ENCODE assay signal across 21 cellular contexts in the genomic region with DNA sequence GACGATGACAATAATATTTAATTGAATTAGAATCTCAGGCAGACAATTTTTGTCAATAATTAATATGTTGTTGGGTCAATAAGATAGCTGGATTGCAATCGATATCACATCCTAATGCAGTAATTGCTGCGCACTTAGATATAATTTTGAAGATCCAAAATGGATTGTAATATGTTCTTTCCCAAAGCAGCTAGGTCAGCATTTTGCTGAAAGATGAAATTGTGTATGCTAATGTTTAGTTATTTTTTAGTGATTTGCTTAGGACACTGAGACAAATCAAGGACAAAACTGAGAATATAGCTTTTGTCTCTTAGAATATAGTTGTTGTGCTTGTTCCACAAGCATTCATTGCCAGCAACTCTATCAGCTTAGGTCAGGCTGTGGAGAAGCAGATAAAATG.
DNase-seq lines count a peak whose midpoint lies in the region; ATAC-seq, FAIRE-seq and TF ChIP-seq lines count a peak whose summit lies in the region.
"Had no signal": no experiment of that assay in that cellular context is flagged by ENCODE, and none has a peak within 500 bp of the region (broad histone marks: within the 10 kb centered on the region; RNA-seq: fewer than 3 reads in every experiment).

No MANE protein-coding gene starts in this region.

- H3K4me2 ChIP-seq in HepG2 (ENCODE audit: low read depth, low read length): no peak overlapping the region
- no peak overlapping the region for H3K4me2 ChIP-seq in IMR-90 (ENCODE audit: low read depth, low read length)
- H3K4me2 ChIP-seq in K562 (ENCODE audit: insufficient read depth, low read length): no peak overlapping the region
- H3K4me2 ChIP-seq: BLaER1 had no signal

- H3K4me1 ChIP-seq in HepG2 (ENCODE audit: insufficient read depth, low read length) (no peaks in the 10 kb centered on the region), right lobe of liver (no peaks in the 10 kb centered on the region), IMR-90 (ENCODE audit: control insufficient read depth, insufficient read depth, low read length) (no peaks in the 10 kb centered on the region), K562 (replicated peaks in 1 of 2; ENCODE audit: control insufficient read depth in 2 of 2, insufficient read depth in 2 of 2, low read length in 2 of 2) (no peaks in the 10 kb centered on the region)
- H3K4me1 ChIP-seq: BE2C, BLaER1, Caco-2 had no signal

- H2BK120ac ChIP-seq in IMR-90 (ENCODE audit: low read depth, low read length): no peak overlapping the region

- H3K4me3 ChIP-seq in HepG2 (replicated peaks in 1 of 3; ENCODE audit: insufficient read depth in 1 of 3, low read depth in 2 of 3, low read length in 3 of 3) (no peak overlapping the region), right lobe of liver (no peak overlapping the region), IMR-90 (ENCODE audit: insufficient read depth, low read depth, low read length) (no peak overlapping the region), K562 (no peak overlapping the region)
- H3K4me3 ChIP-seq: BLaER1 had no signal

- BruUV-seq in HepG2 (replicated peaks; lab: Mats Ljungman, UMichigan) (no TSS peak), IMR-90 (replicated peaks; lab: Mats Ljungman, UMichigan) (no TSS peak), K562 (replicated peaks; lab: Mats Ljungman, UMichigan) (no TSS peak)

- TF ChIP-seq CTCF in HepG2 (CRISPR knock-in tag; IDR thresholded peaks at IDR 0.05) (no peak), right lobe of liver (IDR thresholded peaks at IDR 0.05) (no peak), IMR-90 (conservative IDR thresholded peaks at IDR 0.05; ENCODE audit: low read depth, low read length) (no peak), K562 (IDR thresholded peaks at IDR 0.05 in 2 of 3, conservative IDR thresholded peaks at IDR 0.05 in 1 of 3; ENCODE audit: insufficient read depth in 2 of 3, low read depth in 1 of 3, low read length in 3 of 3) (no peak)

- no peak overlapping the region for H2AK5ac ChIP-seq in IMR-90 (ENCODE audit: low read depth, low read length)

- intact Hi-C loops in HepG2 (cut with micrococcal nuclease; ENCODE audit: unreplicated experiment) (no loop called here), right lobe of liver (cut with DNase I) (no loop called here), IMR-90 (cut with micrococcal nuclease) (no loop called here), K562 (cut with micrococcal nuclease) (no loop called here)

- no peak overlapping the region for H2AK9ac ChIP-seq in IMR-90 (replicated peaks; ENCODE audit: low read depth, low read length, poor library complexity)

- no peak for DNase-seq in HepG2 (ENCODE audit: low spot score)
- DNase-seq in right lobe of liver: no peak
- DNase-seq in IMR-90: no peak
- no peak for DNase-seq in K562 (ENCODE audit: extremely low read depth in 1 of 4, low spot score in 3 of 4)
- no peak for DNase-seq in glomerular visceral epithelial cell (ENCODE audit: extremely low spot score)
- DNase-seq: ACHN; BE2C; C1 segment of cervical spinal cord; Caco-2; Calu3; CD4-positive, alpha-beta memory T cell; CD4-positive, CD25-positive, alpha-beta regulatory T cell; CD8-positive, alpha-beta memory T cell; DMS79 treated with DMSO at 0.1 percent for 48 hours; GF-D8 had no signal

- dilution Hi-C loops in IMR-90 (cut with HindIII; ENCODE audit: low sequenced_read_pairs, unreplicated experiment): no loop called here

- no peaks in the 10 kb centered on the region for H3K27me3 ChIP-seq in HepG2 (ENCODE audit: control insufficient read depth in 1 of 2, insufficient read depth in 2 of 2, low read length in 2 of 2)
- no peaks in the 10 kb centered on the region for H3K27me3 ChIP-seq in right lobe of liver
- no peaks in the 10 kb centered on the region for H3K27me3 ChIP-seq in IMR-90 (ENCODE audit: control insufficient read depth, insufficient read depth, low read length)
- no peaks in the 10 kb centered on the region for H3K27me3 ChIP-seq in K562 (ENCODE audit: control insufficient read depth in 2 of 2, insufficient read depth in 2 of 2, low read length in 2 of 2)
- H3K27me3 ChIP-seq: BE2C, BLaER1 had no signal

- no peak overlapping the region for H4K5ac ChIP-seq in IMR-90 (ENCODE audit: low read depth, low read length)

- H3K79me2 ChIP-seq in HepG2 (ENCODE audit: insufficient read depth, low read length) (no peaks in the 10 kb centered on the region), K562 (ENCODE audit: control insufficient read depth, insufficient read depth, low read length) (no peaks in the 10 kb centered on the region)

- H2BK20ac ChIP-seq in IMR-90 (ENCODE audit: low read depth, low read length): no peak overlapping the region

- in situ Hi-C loops in HepG2 (cut with HindIII; ENCODE audit: extremely low pct_ligation_motif_present, low pct_unique_long_range_greater_than_20kb) (no loop called here), IMR-90 (cut with MboI; ENCODE audit: low sequenced_read_pairs) (no loop called here), K562 (cut with MboI) (no loop called here)

- H3K23ac ChIP-seq in IMR-90 (ENCODE audit: low read depth, low read length): no peak overlapping the region

- 0% methylated on average over 3 of the region's 3 CpGs for WGBS in HepG2 (ENCODE audit: low lambda C conversion rate)
- 52% methylated on average over 3 of the region's 3 CpGs for WGBS in right lobe of liver (ENCODE audit: insufficient coverage, low coverage, low lambda C conversion rate, missing lambda C conversion rate)
- 100% methylated on average over 2 of the region's 3 CpGs; no CpG with 5 or more reads in 1 of the 2 experiments for WGBS in IMR-90 (ENCODE audit: extremely low coverage in 2 of 2, insufficient read length in 1 of 2), 2 experiments
- 2% methylated on average over 3 of the region's 3 CpGs for WGBS in K562 (ENCODE audit: insufficient coverage, low coverage, missing lambda C conversion rate)

- H3K36me3 ChIP-seq in HepG2 (replicated peaks in 1 of 2; ENCODE audit: control insufficient read depth in 1 of 2, insufficient read depth in 2 of 2, low read length in 2 of 2) (no peaks in the 10 kb centered on the region), right lobe of liver (no peaks in the 10 kb centered on the region), IMR-90 (ENCODE audit: control insufficient read depth, insufficient read depth, low read length) (no peaks in the 10 kb centered on the region), K562 (ENCODE audit: control insufficient read depth, insufficient read depth, low read length) (no peaks in the 10 kb centered on the region)
- H3K36me3 ChIP-seq: BE2C, BLaER1 had no signal

- CTCF ChIA-PET in HepG2 (lab: Yijun Ruan, JAX; ENCODE audit: low intra/inter-chr PET ratio, low total read pairs) (no interaction called here), IMR-90 (lab: Yijun Ruan, JAX) (no interaction called here), K562 (lab: Yijun Ruan, JAX; ENCODE audit: low intra/inter-chr PET ratio) (no interaction called here)

- H3K79me1 ChIP-seq in IMR-90 (ENCODE audit: low read depth in 1 of 2, low read length in 2 of 2): no peaks in the 10 kb centered on the region

- H3K9me3 ChIP-seq in HepG2 (ENCODE audit: low read length): peaks cover 17% of the 10 kb centered on the region
- H3K9me3 ChIP-seq in right lobe of liver: no peaks in the 10 kb centered on the region
- H3K9me3 ChIP-seq in IMR-90 (ENCODE audit: control insufficient read depth, insufficient read depth, low read length): no peaks in the 10 kb centered on the region
- H3K9me3 ChIP-seq in K562 (replicated peaks; ENCODE audit: control insufficient read depth, insufficient read depth, low read depth, low read length): no peaks in the 10 kb centered on the region
- H3K9me3 ChIP-seq: BE2C, BLaER1, Caco-2 had no signal

- H3K9ac ChIP-seq in HepG2 (ENCODE audit: insufficient read depth, low read depth, low read length) (no peak overlapping the region), IMR-90 (ENCODE audit: low read depth, low read length) (no peak overlapping the region), K562 (ENCODE audit: insufficient read depth in 1 of 2, low read depth in 2 of 2, low read length in 2 of 2) (no peak overlapping the region)
- H3K9ac ChIP-seq: BLaER1 had no signal

- no peak overlapping the region for H3K27ac ChIP-seq in HepG2 (ENCODE audit: extremely low read length, insufficient read depth, low read length)
- H3K27ac ChIP-seq in right lobe of liver: no peak overlapping the region
- H3K27ac ChIP-seq in IMR-90 (ENCODE audit: insufficient read depth, low read length): no peak overlapping the region
- H3K27ac ChIP-seq in K562 (ENCODE audit: extremely low read depth, low read depth, low read length): no peak overlapping the region
- H3K27ac ChIP-seq: 22Rv1, BLaER1 had no signal

- POLR2A ChIA-PET in HepG2 (lab: Yijun Ruan, JAX) (no interaction called here), IMR-90 (lab: Charles Lee; ENCODE audit: unreplicated experiment) (no interaction called here), K562 (lab: Yijun Ruan, JAX) (no interaction called here)

- no peak overlapping the region for H4K91ac ChIP-seq in IMR-90 (ENCODE audit: insufficient read depth, low read depth, low read length)

- no peak overlapping the region for H3K4ac ChIP-seq in IMR-90 (ENCODE audit: low read depth, low read length)

- no peak for TF ChIP-seq POLR2A in HepG2 (IDR thresholded peaks at IDR 0.05; ENCODE audit: insufficient read depth in 1 of 2, low read depth in 2 of 2, low read length in 2 of 2)
- TF ChIP-seq POLR2A in right lobe of liver (IDR thresholded peaks at IDR 0.05): no peak
- no peak for TF ChIP-seq POLR2A in IMR-90 (IDR thresholded peaks at IDR 0.05; ENCODE audit: low read depth, low read length)
- TF ChIP-seq POLR2A in K562 (conservative IDR thresholded peaks at IDR 0.05): no peak

- H4K8ac ChIP-seq in IMR-90 (ENCODE audit: low read depth in 2 of 2, low read length in 2 of 2): no peak overlapping the region

- H3K18ac ChIP-seq in IMR-90 (ENCODE audit: low read depth, low read length): no peak overlapping the region

- no peak overlapping the region for H2BK15ac ChIP-seq in IMR-90 (ENCODE audit: low read depth, low read length)

- no peak overlapping the region for H2AFZ ChIP-seq in HepG2 (ENCODE audit: low read length)
- H2AFZ ChIP-seq in IMR-90 (replicated peaks; ENCODE audit: low read length, poor library complexity): no peak overlapping the region
- H2AFZ ChIP-seq in K562 (ENCODE audit: low read depth, low read length): no peak overlapping the region

- H3K14ac ChIP-seq in IMR-90 (replicated peaks; ENCODE audit: low read depth, low read length): no peak overlapping the region

- H3K9me1 ChIP-seq in IMR-90 (ENCODE audit: insufficient read depth, low read length) (no peaks in the 10 kb centered on the region), K562 (ENCODE audit: control insufficient read depth, insufficient read depth, low read length) (no peaks in the 10 kb centered on the region)

- no peak overlapping the region for H3K56ac ChIP-seq in IMR-90 (ENCODE audit: extremely low read depth, insufficient read depth, low read length)

- FAIRE-seq in HepG2 (lab: Jason Lieb, UNC) (no peak), K562 (lab: Jason Lieb, UNC) (no peak)
- FAIRE-seq: D721Med, G401.6, GM12891 had no signal

- TF ChIP-seq EP300 in HepG2 (IDR thresholded peaks at IDR 0.05; ENCODE audit: low read depth in 2 of 2, low read length in 2 of 2): no peak
- TF ChIP-seq EP300 in HepG2 (CRISPR knock-in tag; IDR thresholded peaks at IDR 0.05; ENCODE audit: borderline replicate concordance): no peak
- TF ChIP-seq EP300 in K562 (IDR thresholded peaks at IDR 0.05; ENCODE audit: low read length): no peak

- no peak overlapping the region for H2BK5ac ChIP-seq in IMR-90 (ENCODE audit: low read depth, low read length, poor library complexity, severe bottlenecking)

- H4K20me1 ChIP-seq in HepG2 (ENCODE audit: insufficient read depth, low read length) (no peaks in the 10 kb centered on the region), IMR-90 (ENCODE audit: insufficient read depth, low read length) (no peaks in the 10 kb centered on the region), K562 (replicated peaks; ENCODE audit: control insufficient read depth, insufficient read depth, low read length) (no peaks in the 10 kb centered on the region)
- H4K20me1 ChIP-seq: BLaER1 had no signal

- ATAC-seq in HepG2 (no peak), right lobe of liver (no peak), IMR-90 (ENCODE audit: low read depth) (no peak), K562 (no peak), GM18520 (IDR thresholded peaks at IDR 0.05; ENCODE audit: unreplicated experiment) (no peak)

- TF ChIP-seq RAD21 in HepG2 (CRISPR knock-in tag; IDR thresholded peaks at IDR 0.05) (no peak), IMR-90 (IDR thresholded peaks at IDR 0.05; ENCODE audit: low read length) (no peak), K562 (CRISPR knock-in tag; conservative IDR thresholded peaks at IDR 0.05 in 1 of 2, IDR thresholded peaks at IDR 0.05 in 1 of 2) (no peak)

Comparison
In these comparisons a context has a peak if more than half of its experiments do, and no peak if none do; other contexts are left out.
1. Of the 241 proteins assayed by ChIP-seq in both HepG2 and K562: peak only in HepG2: MAFK; only in K562: none; in both: MAFF; in neither: 239.